Comparison of ENCODE assay signal across 19 cellular contexts in the genomic region with DNA sequence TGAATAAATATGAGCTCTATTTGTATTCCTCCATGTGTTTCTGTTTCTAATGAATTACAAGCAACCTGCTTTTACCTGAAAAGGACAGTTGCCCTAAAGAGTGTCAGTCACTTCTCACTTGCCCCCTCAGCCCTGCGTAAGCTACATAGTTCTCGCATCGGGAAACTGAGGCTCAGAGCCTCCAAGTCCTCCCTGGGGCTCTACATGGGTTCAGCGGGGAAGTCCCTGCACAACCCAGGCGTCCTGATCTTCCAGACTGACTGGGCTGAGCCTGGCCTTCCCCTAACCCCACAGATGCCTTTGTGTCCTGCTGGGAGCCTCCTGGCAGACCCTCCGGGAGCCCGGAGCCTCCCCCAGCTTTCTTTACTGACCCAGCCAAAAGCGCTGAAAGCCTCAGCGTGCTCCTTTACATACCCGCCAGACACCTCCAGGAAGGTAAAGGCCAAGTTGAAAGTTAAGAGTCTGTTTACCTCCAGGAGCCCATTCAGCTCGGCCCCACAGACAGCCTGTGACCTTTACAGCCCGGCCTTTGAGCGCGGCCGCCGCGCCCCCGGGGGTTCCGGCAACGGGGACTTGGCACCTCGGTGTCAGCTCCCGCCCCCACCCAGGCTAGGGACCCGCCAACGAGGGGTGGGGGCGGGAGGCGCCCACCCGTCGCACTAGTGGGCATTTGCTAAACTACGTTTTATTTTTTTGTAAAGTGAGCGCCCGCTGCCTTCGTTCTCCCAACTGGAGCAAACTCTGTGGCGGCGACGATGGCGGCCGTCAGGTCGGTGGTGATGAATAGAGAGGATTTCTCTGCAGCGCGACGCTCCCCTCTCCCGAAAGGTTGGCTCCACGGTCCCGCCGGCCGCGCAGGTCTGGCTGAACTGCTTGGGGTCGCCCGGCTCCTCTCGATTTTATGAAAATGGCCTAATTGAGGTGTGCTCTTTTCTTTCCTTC. TPM values are rescaled to one million over a fixed set of nuclear protein-coding genes. Genes with fewer than 3 reads are reported as not detected.
DNase-seq lines count a peak whose midpoint lies in the region; ATAC-seq and TF ChIP-seq lines count a peak whose summit lies in the region.
"Had no signal": no experiment of that assay in that cellular context is flagged by ENCODE, and none has a peak within 500 bp of the region (broad histone marks: within the 10 kb centered on the region; RNA-seq: fewer than 3 reads in every experiment).

No MANE protein-coding gene starts in this region.

- H3K36me3 Mint-ChIP-seq in CD4-positive, alpha-beta memory T cell, result no peaks in the 10 kb centered on the region
- H3K36me3 Mint-ChIP-seq in GM23338 (ENCODE audit: low read depth) (peaks cover 3% of the 10 kb centered on the region; the same call in 2 of the 3 replicates), mesothelial cell of epicardium (no peaks in the 10 kb centered on the region)
- H3K36me3 Mint-ChIP-seq in activated naive CD8-positive, alpha-beta T cell treated with anti-CD3 and anti-CD28 coated beads, Interleukin-2, amount 10 ng/mL, durations not matched to agents 7 days and 5 days, result peaks cover 2% of the 10 kb centered on the region

- H3K27me3 Mint-ChIP-seq in CD4-positive, alpha-beta memory T cell, result peaks cover 69 to 84% of the 10 kb centered on the region in 2 donors
- peaks cover 100% of the 10 kb centered on the region for H3K27me3 Mint-ChIP-seq in GM23338 (ENCODE audit: insufficient read depth, low read depth, poor library complexity)
- peaks cover 97% of the 10 kb centered on the region for H3K27me3 Mint-ChIP-seq in activated naive CD8-positive, alpha-beta T cell treated with anti-CD3 and anti-CD28 coated beads, Interleukin-2, amount 10 ng/mL, durations not matched to agents 7 days and 5 days
- H3K27me3 Mint-ChIP-seq in mesothelial cell of epicardium (ENCODE audit: low read depth), result peaks cover 99% of the 10 kb centered on the region

- CTCF ChIA-PET in CD4-positive, alpha-beta memory T cell (lab: Charles Lee; ENCODE audit: partially characterized antibody), result interaction anchor here (1.0 to 1.2 kb wide), 2 partner anchors 9 to 140 kb away, joined by 4 to 5 read pairs; a partner anchor contains a TSS

- POLR2A ChIA-PET in CD4-positive, alpha-beta memory T cell (lab: Charles Lee; ENCODE audit: partially characterized antibody), result interaction anchor here (1.0 to 1.2 kb wide), 2 partner anchors 9 to 10 kb away, joined by 3 read pairs; no protein-coding TSS in a partner anchor
- POLR2A ChIA-PET in activated naive CD8-positive, alpha-beta T cell treated with anti-CD3 and anti-CD28 coated beads, Interleukin-2, amount 10 ng/mL, durations not matched to agents 7 days and 5 days (lab: Charles Lee), result no interaction called here

- 8 to 11% methylated on average over 43 to 46 of the region's 50 CpGs for WGBS in GM23248 (ENCODE audit: low coverage in 1 of 2, low lambda C conversion rate in 2 of 2, missing lambda C conversion rate in 2 of 2), 2 experiments

- H3F3A ChIP-seq in GM23338 (replicated peaks; ENCODE audit: low read depth), result peaks cover 34% of the 10 kb centered on the region
- no peaks in the 10 kb centered on the region for H3F3A ChIP-seq in GM23248 (ENCODE audit: insufficient read depth)

- no peak overlapping the region for H3K4me3 ChIP-seq in CD4-positive, alpha-beta memory T cell (ENCODE audit: low read length in 2 of 2)
- H3K4me3 ChIP-seq in GM23338, result peak overlapping the region; percentile 43; the same call in 1 of the 2 replicates
- H3K4me3 ChIP-seq in GM23248, result no peak overlapping the region
- H3K4me3 ChIP-seq: BLaER1, breast epithelium, gastrocnemius medialis had no signal

- H3K79me2 ChIP-seq in GM23338 (replicated peaks; ENCODE audit: insufficient read depth) (no peaks in the 10 kb centered on the region), GM23248 (ENCODE audit: insufficient read depth) (no peaks in the 10 kb centered on the region)

- H3K9me3 ChIP-seq in CD4-positive, alpha-beta memory T cell (ENCODE audit: control insufficient read depth in 1 of 2, low read length in 2 of 2), result no peaks in the 10 kb centered on the region
- no peaks in the 10 kb centered on the region for H3K9me3 ChIP-seq in GM23248 (ENCODE audit: low read depth)
- H3K9me3 ChIP-seq: breast epithelium, gastrocnemius medialis had no signal

- H2AFZ ChIP-seq in GM23338, result 0 out of 2 replicates have a peak overlapping the region, but pooled peaks have one; percentile 18
- H2AFZ ChIP-seq in GM23248, result no peak overlapping the region

- ATAC-seq in GM23338 (peak; percentile 71), GM18907 (IDR thresholded peaks at IDR 0.05; ENCODE audit: unreplicated experiment) (no peak)
- no peak for ATAC-seq in activated naive CD8-positive, alpha-beta T cell treated with anti-CD3 and anti-CD28 coated beads, Interleukin-2, amount 10 ng/mL, durations not matched to agents 7 days and 5 days (ENCODE audit: low read depth)
- ATAC-seq: gastrocnemius medialis had no signal

- peaks cover 0 to 6% (median 0%) of the 10 kb centered on the region in 8 donors for H3K9me3 Mint-ChIP-seq in CD4-positive, alpha-beta memory T cell
- H3K9me3 Mint-ChIP-seq in GM23338 (peaks cover 8% of the 10 kb centered on the region; the same call in 2 of the 3 replicates), mesothelial cell of epicardium (no peaks in the 10 kb centered on the region)
- no peaks in the 10 kb centered on the region for H3K9me3 Mint-ChIP-seq in activated naive CD8-positive, alpha-beta T cell treated with anti-CD3 and anti-CD28 coated beads, Interleukin-2, amount 10 ng/mL, durations not matched to agents 7 days and 5 days

- no peaks in the 10 kb centered on the region for H3K36me3 ChIP-seq in CD4-positive, alpha-beta memory T cell (ENCODE audit: insufficient read depth, low read length)
- no peaks in the 10 kb centered on the region for H3K36me3 ChIP-seq in GM23338 (ENCODE audit: insufficient read depth)
- no peaks in the 10 kb centered on the region for H3K36me3 ChIP-seq in GM23248 (ENCODE audit: low read depth)
- H3K36me3 ChIP-seq: BLaER1, breast epithelium, gastrocnemius medialis had no signal

- H3K4me1 ChIP-seq in CD4-positive, alpha-beta memory T cell (ENCODE audit: insufficient read depth, low read length), result peaks cover 21% of the 10 kb centered on the region
- H3K4me1 ChIP-seq in GM23338 (ENCODE audit: insufficient read depth) (peaks cover 25% of the 10 kb centered on the region; the same call in 1 of the 2 replicates), GM23248 (ENCODE audit: insufficient read depth) (no peaks in the 10 kb centered on the region)
- H3K4me1 ChIP-seq: BLaER1, breast epithelium had no signal

- H3K9me2 ChIP-seq in GM23338 (ENCODE audit: insufficient read depth) (no peaks in the 10 kb centered on the region), GM23248 (ENCODE audit: insufficient read depth) (no peaks in the 10 kb centered on the region)

- H3K27ac Mint-ChIP-seq in CD4-positive, alpha-beta memory T cell, result peak overlapping the region in 1 of 7 donors; percentile 64
- H3K27ac Mint-ChIP-seq in GM23338 (no peak overlapping the region), mesothelial cell of epicardium (peak overlapping the region; percentile 96)
- H3K27ac Mint-ChIP-seq in activated naive CD8-positive, alpha-beta T cell treated with anti-CD3 and anti-CD28 coated beads, Interleukin-2, amount 10 ng/mL, durations not matched to agents 7 days and 5 days, result no peak overlapping the region

- H3K4me2 ChIP-seq in GM23338 (peak overlapping the region; percentile 73), GM23248 (ENCODE audit: unreplicated experiment) (no peak overlapping the region)
- H3K4me2 ChIP-seq: BLaER1 had no signal

- in situ Hi-C loops in GM23248 (cut with MboI), result no loop called here

- DNase-seq in CD4-positive, alpha-beta memory T cell, result no peak
- DNase-seq in GM23338 (ENCODE audit: low spot score), result peak; percentile 78
- DNase-seq in activated naive CD8-positive, alpha-beta T cell treated with anti-CD3 and anti-CD28 coated beads, Interleukin-2, amount 10 ng/mL, durations not matched to agents 7 days and 5 days, result no peak
- DNase-seq in mesothelial cell of epicardium (ENCODE audit: low spot score in 2 of 2, unreplicated experiment in 2 of 2), result no peak
- no peak for DNase-seq in NCI-H1092 (lab: John Stamatoyannopoulos, UW)
- DNase-seq in DMS 273 treated with DMSO at 0.1 percent for 48 hours (lab: John Stamatoyannopoulos, UW), result no peak
- no peak for DNase-seq in GM23248
- DNase-seq: activated CD4-positive, alpha-beta T cell treated with anti-CD3 and anti-CD28 coated beads, Interleukin-2, amount 50 U/mL, for 1 hour; activated gamma-delta T cell treated with Interleukin-2 at 50 U/mL for 16 hours; gastrocnemius medialis; NCI-H1105; NCI-H446 treated with DMSO at 0.1 percent for 48 hours; stimulated activated CD4-positive, alpha-beta T cell treated with anti-CD3 and anti-CD28 coated beads, Interleukin-2, amount 100 ng/mL, for 48 hours had no signal

- peaks cover 11 to 47% (median 20%) of the 10 kb centered on the region in 4 donors for H3K4me1 Mint-ChIP-seq in CD4-positive, alpha-beta memory T cell
- peaks cover 19% of the 10 kb centered on the region for H3K4me1 Mint-ChIP-seq in GM23338
- H3K4me1 Mint-ChIP-seq in activated naive CD8-positive, alpha-beta T cell treated with anti-CD3 and anti-CD28 coated beads, Interleukin-2, amount 10 ng/mL, durations not matched to agents 7 days and 5 days, result peaks cover 9% of the 10 kb centered on the region
- H3K4me1 Mint-ChIP-seq in mesothelial cell of epicardium, result peaks cover 39% of the 10 kb centered on the region

- TF ChIP-seq CTCF in GM23338 (conservative IDR thresholded peaks at IDR 0.05; ENCODE audit: low read depth in 2 of 2) (no peak), mesothelial cell of epicardium (IDR thresholded peaks at IDR 0.05; ENCODE audit: unreplicated experiment) (no peak)

- H3K4me3 Mint-ChIP-seq in CD4-positive, alpha-beta memory T cell, result peak overlapping the region in 7 of 8 donors; percentile 50 to 85 (median 67)
- H3K4me3 Mint-ChIP-seq in GM23338 (peak overlapping the region; percentile 6; the same call in 2 of the 3 replicates), mesothelial cell of epicardium (peak overlapping the region; percentile 68)
- peak overlapping the region; percentile 48 for H3K4me3 Mint-ChIP-seq in activated naive CD8-positive, alpha-beta T cell treated with anti-CD3 and anti-CD28 coated beads, Interleukin-2, amount 10 ng/mL, durations not matched to agents 7 days and 5 days

- H3K27me3 ChIP-seq in CD4-positive, alpha-beta memory T cell (ENCODE audit: insufficient read depth, low read length), result peaks cover 76% of the 10 kb centered on the region
- H3K27me3 ChIP-seq in GM23338 (ENCODE audit: insufficient read depth), result peaks cover 100% of the 10 kb centered on the region
- H3K27me3 ChIP-seq in GM23248 (replicated peaks; ENCODE audit: insufficient read depth), result peaks cover 99% of the 10 kb centered on the region

- H3K9ac ChIP-seq in GM23248, result no peak overlapping the region
- H3K9ac ChIP-seq: BLaER1 had no signal

- intact Hi-C loops in CD4-positive, alpha-beta memory T cell (cut with micrococcal nuclease), result no loop called here

- H3K27ac ChIP-seq in CD4-positive, alpha-beta memory T cell (ENCODE audit: low read depth, low read length), result no peak overlapping the region
- H3K27ac ChIP-seq in GM23338 (ENCODE audit: low read depth) (no peak overlapping the region), GM23248 (no peak overlapping the region)
- H3K27ac ChIP-seq: BLaER1, breast epithelium, gastrocnemius medialis had no signal

- peaks cover 70% of the 10 kb centered on the region for H4K20me1 ChIP-seq in GM23338 (replicated peaks; ENCODE audit: insufficient read depth)
- H4K20me1 ChIP-seq in GM23248 (ENCODE audit: insufficient read depth), result no peaks in the 10 kb centered on the region

RNA-seq across cellular contexts. Expression of a gene that starts 4.4 kb away (rescaled TPM):
- not detected for total RNA-seq in CD4-positive, alpha-beta memory T cell
- polyA plus RNA-seq in CD4-positive, alpha-beta memory T cell, result not detected
- not detected in 2 replicates for total RNA-seq in GM23338 (2014; rRNA removed; shearing (Covaris generic))
- not detected in 2 replicates for polyA plus RNA-seq in GM23338 (2016; fragmentation: Nextera tagmentation; extraction: Ambion mirVana)
- total RNA-seq in activated naive CD8-positive, alpha-beta T cell treated with anti-CD3 and anti-CD28 coated beads, Interleukin-2, amount 10 ng/mL, durations not matched to agents 7 days and 5 days, result not detected
- total RNA-seq in mesothelial cell of epicardium, result 26.4 to 26.9 TPM (median 26.8 TPM) in 3 replicates
- not detected in 2 replicates for total RNA-seq in GM23248 (2014; rRNA removed; shearing (Covaris generic))
- not detected in 2 replicates for polyA plus RNA-seq in GM23248 (2016; fragmentation: Nextera tagmentation; extraction: Ambion mirVana)
- total RNA-seq: gastrocnemius medialis; T-helper 2 cell treated with Interferon-gamma antibody and Interleukin-4, amounts not matched to agents 100 ng/mL and 5 ng/mL, for 36 hours had no signal
- polyA plus RNA-seq: keratinocyte had no signal

RNA-seq across cellular contexts. Expression of a gene that starts 10.0 kb away (rescaled TPM):
- total RNA-seq in CD4-positive, alpha-beta memory T cell, result not detected
- polyA plus RNA-seq in CD4-positive, alpha-beta memory T cell, result not detected
- total RNA-seq in GM23338 (2014; rRNA removed; shearing (Covaris generic)), result not detected in 2 replicates
- polyA plus RNA-seq in GM23338 (2016; fragmentation: Nextera tagmentation; extraction: Ambion mirVana), result not detected in 2 replicates
- total RNA-seq in activated naive CD8-positive, alpha-beta T cell treated with anti-CD3 and anti-CD28 coated beads, Interleukin-2, amount 10 ng/mL, durations not matched to agents 7 days and 5 days, result not detected
- total RNA-seq in mesothelial cell of epicardium, result 7.3 to 8.5 TPM (median 7.9 TPM) in 3 replicates
- not detected in 2 replicates for total RNA-seq in GM23248 (2014; rRNA removed; shearing (Covaris generic))
- not detected in 2 replicates for polyA plus RNA-seq in GM23248 (2016; fragmentation: Nextera tagmentation; extraction: Ambion mirVana)
- total RNA-seq: breast epithelium; gastrocnemius medialis; renal cortical epithelial cell; T-helper 2 cell treated with Interferon-gamma antibody and Interleukin-4, amounts not matched to agents 100 ng/mL and 5 ng/mL, for 36 hours had no signal
- polyA plus RNA-seq: keratinocyte had no signal

RNA-seq across cellular contexts. Expression of a gene that starts 10.6 kb away (rescaled TPM):
- total RNA-seq in CD4-positive, alpha-beta memory T cell, result not detected
- polyA plus RNA-seq in CD4-positive, alpha-beta memory T cell, result not detected
- total RNA-seq in GM23338 (2014; rRNA removed; shearing (Covaris generic)), result not detected in 2 replicates
- polyA plus RNA-seq in GM23338 (2016; fragmentation: Nextera tagmentation; extraction: Ambion mirVana) (0.70 TPM in 1 of 2 replicates, not detected in the other), GM23248 (2016; fragmentation: Nextera tagmentation; extraction: Ambion mirVana) (not detected in 2 replicates)
- total RNA-seq in activated naive CD8-positive, alpha-beta T cell treated with anti-CD3 and anti-CD28 coated beads, Interleukin-2, amount 10 ng/mL, durations not matched to agents 7 days and 5 days, result not detected
- 14.0 to 16.8 TPM (median 15.2 TPM) in 3 replicates for total RNA-seq in mesothelial cell of epicardium
- total RNA-seq in GM23248 (2014; rRNA removed; shearing (Covaris generic)), result not detected in 2 replicates
- total RNA-seq: breast epithelium; gastrocnemius medialis; renal cortical epithelial cell; T-helper 2 cell treated with Interferon-gamma antibody and Interleukin-4, amounts not matched to agents 100 ng/mL and 5 ng/mL, for 36 hours had no signal
- polyA plus RNA-seq: keratinocyte had no signal

Comparison
In these comparisons a context has a peak if more than half of its experiments do, and no peak if none do; other contexts are left out.
1. H3K4me3 Mint-ChIP-seq: peak in every context shown above with its lines; median percentile 68 in mesothelial cell of epicardium; 67 in CD4-positive, alpha-beta memory T cell; 48 in activated naive CD8-positive, alpha-beta T cell treated with anti-CD3 and anti-CD28 coated beads, Interleukin-2, amount 10 ng/mL, durations not matched to agents 7 days and 5 days; 6 in GM23338.
2. RNA of a gene that starts 4.4 kb away (total RNA-seq): 26.4 to 26.9 TPM in mesothelial cell of epicardium; not detected in CD4-positive, alpha-beta memory T cell, not detected in GM23338, not detected in activated naive CD8-positive, alpha-beta T cell treated with anti-CD3 and anti-CD28 coated beads, Interleukin-2, amount 10 ng/mL, durations not matched to agents 7 days and 5 days and not detected in GM23248; every median in the first group is over 10 times any median in the second.
3. RNA of a gene that starts 10.6 kb away (total RNA-seq): 14.0 to 16.8 TPM in mesothelial cell of epicardium; not detected in CD4-positive, alpha-beta memory T cell, not detected in GM23338, not detected in activated naive CD8-positive, alpha-beta T cell treated with anti-CD3 and anti-CD28 coated beads, Interleukin-2, amount 10 ng/mL, durations not matched to agents 7 days and 5 days and not detected in GM23248; every median in the first group is over 10 times any median in the second.